Comparison of ENCODE assay signal across 17 cellular contexts in the genomic region with DNA sequence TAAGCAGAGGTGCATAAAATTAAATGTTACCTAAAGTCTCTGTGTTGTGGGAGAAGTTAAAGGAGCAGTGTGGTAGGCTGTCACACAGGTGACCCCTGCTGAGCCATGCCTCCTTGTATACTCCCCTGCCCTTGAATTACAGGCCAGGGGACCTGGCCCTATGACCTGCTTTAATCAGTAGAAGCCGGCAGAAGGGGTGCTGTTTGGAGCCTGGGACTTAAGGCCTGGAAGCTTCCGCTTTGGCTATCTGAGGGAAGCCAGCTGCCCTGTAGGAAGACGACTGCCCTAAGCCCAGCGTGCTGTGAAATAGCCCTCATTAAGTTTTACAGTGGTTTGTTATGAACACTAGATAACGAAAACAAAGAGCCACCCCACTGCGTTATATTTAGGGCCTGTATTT. TPM values are rescaled to one million over a fixed set of nuclear protein-coding genes. Genes with fewer than 3 reads are reported as not detected.
A peak's percentile ranks its signal among the peaks of the same experiment; 100 is the strongest.
DNase-seq lines count a peak whose midpoint lies in the region; ATAC-seq and TF ChIP-seq lines count a peak whose summit lies in the region.
"Had no signal": no experiment of that assay in that cellular context is flagged by ENCODE, and none has a peak within 500 bp of the region (broad histone marks: within the 10 kb centered on the region; RNA-seq: fewer than 3 reads in every experiment).

No MANE protein-coding gene starts in this region.

- H3K27ac Mint-ChIP-seq in nephron = peak overlapping the region; percentile 96 to 98 (median 97)
- H3K27ac Mint-ChIP-seq in CD8-positive, alpha-beta T cell = no peak overlapping the region
- H3K27ac Mint-ChIP-seq: type B pancreatic cell had no signal

- no peak overlapping the region for H3K4me2 ChIP-seq in OCI-LY7 (ENCODE audit: low read length)

- H3K4me3 Mint-ChIP-seq in nephron = no peak overlapping the region
- H3K4me3 Mint-ChIP-seq in CD8-positive, alpha-beta T cell = no peak overlapping the region
- H3K4me3 Mint-ChIP-seq: naive thymus-derived CD4-positive, alpha-beta T cell; type B pancreatic cell had no signal

- H3K9me3 Mint-ChIP-seq in nephron = no peaks in the 10 kb centered on the region
- H3K9me3 Mint-ChIP-seq in CD8-positive, alpha-beta T cell = no peaks in the 10 kb centered on the region
- H3K9me3 Mint-ChIP-seq: type B pancreatic cell had no signal

- no peak overlapping the region for H3K4me3 ChIP-seq in AG04450 (ENCODE audit: low read depth, low read length)
- no peak overlapping the region for H3K4me3 ChIP-seq in OCI-LY7 (ENCODE audit: low read depth, low read length, poor library complexity, severe bottlenecking)
- no peak overlapping the region for H3K4me3 ChIP-seq in CD8-positive, alpha-beta T cell (ENCODE audit: low read depth, low read length)
- H3K4me3 ChIP-seq: GM12878, MG63 had no signal

- BruUV-seq in OCI-LY7 (replicated peaks; lab: Mats Ljungman, UMichigan) = no TSS peak

- no peak for TF ChIP-seq CTCF in AG04450 (IDR thresholded peaks at IDR 0.05; ENCODE audit: low read depth, low read length)
- no peak for TF ChIP-seq CTCF in OCI-LY7 (conservative IDR thresholded peaks at IDR 0.05; ENCODE audit: low read length)
- no peak for TF ChIP-seq CTCF in nephron (IDR thresholded peaks at IDR 0.05; ENCODE audit: unreplicated experiment in 3 of 3)
- no peak for TF ChIP-seq CTCF in CD8-positive, alpha-beta T cell (IDR thresholded peaks at IDR 0.05)

- no peaks in the 10 kb centered on the region for H3K9me2 ChIP-seq in OCI-LY7 (ENCODE audit: insufficient read depth, low read length)

- H3K4me1 ChIP-seq in OCI-LY7 (ENCODE audit: insufficient read depth, low read length, poor library complexity, severe bottlenecking) = peaks cover 17% of the 10 kb centered on the region
- H3K4me1 ChIP-seq in CD8-positive, alpha-beta T cell (ENCODE audit: insufficient read depth, low read length) = no peaks in the 10 kb centered on the region

- POLR2A ChIA-PET in AG04450 (lab: Yijun Ruan, JAX) (interaction anchor here (0.9 kb wide), 2 partner anchors 14 to 146 kb away, joined by 3 to 4 read pairs; no protein-coding TSS in a partner anchor), OCI-LY7 (lab: Charles Lee) (interaction anchor here (0.5 to 1.4 kb wide), 7 partner anchors 8 to 54 kb away, joined by 3 to 6 read pairs (median 3); no protein-coding TSS in a partner anchor)
- POLR2A ChIA-PET in CD8-positive, alpha-beta T cell (lab: Charles Lee) = no interaction called here

- H3K27ac ChIP-seq in AG04450 (ENCODE audit: low read depth, low read length) = peak overlapping the region; percentile 70
- no peak overlapping the region for H3K27ac ChIP-seq in OCI-LY7 (ENCODE audit: low read depth, low read length, poor library complexity, severe bottlenecking)
- no peak overlapping the region for H3K27ac ChIP-seq in CD8-positive, alpha-beta T cell (ENCODE audit: low read depth, low read length)

- intact Hi-C loops in OCI-LY7 (cut with micrococcal nuclease; ENCODE audit: unreplicated experiment) (no loop called here), left cardiac atrium (cut with DNase I) (no loop called here)
- intact Hi-C loops in CD8-positive, alpha-beta T cell (cut with DNase I, micrococcal nuclease) = no loop called here

- H3K4me1 Mint-ChIP-seq in nephron = peaks cover 46% of the 10 kb centered on the region
- no peaks in the 10 kb centered on the region for H3K4me1 Mint-ChIP-seq in CD8-positive, alpha-beta T cell (ENCODE audit: low read depth)

- no peaks in the 10 kb centered on the region for H3K36me3 ChIP-seq in OCI-LY7 (ENCODE audit: insufficient read depth, low read length)
- H3K36me3 ChIP-seq in CD8-positive, alpha-beta T cell (ENCODE audit: insufficient read depth, low read length) = no peaks in the 10 kb centered on the region
- H3K36me3 ChIP-seq: MG63 had no signal

- ATAC-seq in left cardiac atrium (peak; percentile 27 to 81), HG03342 (IDR thresholded peaks at IDR 0.05; ENCODE audit: unreplicated experiment) (no peak), GM18520 (IDR thresholded peaks at IDR 0.05; ENCODE audit: unreplicated experiment) (no peak)
- ATAC-seq in CD8-positive, alpha-beta T cell = no peak
- ATAC-seq: esophagus mucosa; GM12878; naive thymus-derived CD4-positive, alpha-beta T cell had no signal

- H3K27me3 ChIP-seq in AG04450 (ENCODE audit: control insufficient read depth, insufficient read depth, low read length) = peaks cover 6% of the 10 kb centered on the region
- no peaks in the 10 kb centered on the region for H3K27me3 ChIP-seq in CD8-positive, alpha-beta T cell (ENCODE audit: insufficient read depth, low read length)
- H3K27me3 ChIP-seq: MG63 had no signal

- H3K36me3 Mint-ChIP-seq in nephron (ENCODE audit: low read depth) = no peaks in the 10 kb centered on the region
- H3K36me3 Mint-ChIP-seq in CD8-positive, alpha-beta T cell = no peaks in the 10 kb centered on the region
- H3K36me3 Mint-ChIP-seq: naive thymus-derived CD4-positive, alpha-beta T cell; type B pancreatic cell had no signal

- no peaks in the 10 kb centered on the region for H4K20me1 ChIP-seq in OCI-LY7 (ENCODE audit: insufficient read depth, low read length)

- peak overlapping the region; percentile 91 for H2AFZ ChIP-seq in OCI-LY7 (ENCODE audit: low read length)

- no peaks in the 10 kb centered on the region for H3K9me3 ChIP-seq in AG04450 (ENCODE audit: control insufficient read depth, insufficient read depth, low read length)
- H3K9me3 ChIP-seq in OCI-LY7 (ENCODE audit: low read length) = no peaks in the 10 kb centered on the region
- H3K9me3 ChIP-seq in CD8-positive, alpha-beta T cell (ENCODE audit: low read length) = no peaks in the 10 kb centered on the region
- H3K9me3 ChIP-seq: MG63 had no signal

- DNase-seq in AG04450 (ENCODE audit: low read depth, low spot score) = no peak
- DNase-seq in OCI-LY7 (ENCODE audit: low spot score) = no peak
- no peak for DNase-seq in left cardiac atrium
- no peak for DNase-seq in cerebellum (ENCODE audit: low spot score)
- DNase-seq in CD8-positive, alpha-beta T cell = no peak
- DNase-seq: activated CD8-positive, alpha-beta memory T cell treated with anti-CD3 and anti-CD28 coated beads, Interleukin-2, amount 50 U/mL, for 4 hours; cerebellar nuclear complex; DND-41; naive thymus-derived CD4-positive, alpha-beta T cell; NCI-H446 treated with DMSO at 0.1 percent for 48 hours had no signal

- H3K79me2 ChIP-seq in OCI-LY7 (ENCODE audit: insufficient read depth, low read depth, low read length) = no peaks in the 10 kb centered on the region

- CTCF ChIA-PET in AG04450 (lab: Charles Lee) = interaction anchor here (1.0 to 1.9 kb wide), 4 partner anchors 12 to 243 kb away, joined by 3 to 5 read pairs (median 4); no protein-coding TSS in a partner anchor
- CTCF ChIA-PET in OCI-LY7 (lab: Charles Lee; ENCODE audit: unreplicated experiment) = no interaction called here
- CTCF ChIA-PET in CD8-positive, alpha-beta T cell (lab: Charles Lee) = interaction anchor here (1.2 to 2.0 kb wide), 4 partner anchors 9 to 16 kb away, joined by 3 to 6 read pairs (median 4); no protein-coding TSS in a partner anchor

- peaks cover 10% of the 10 kb centered on the region for H3K27me3 Mint-ChIP-seq in nephron (ENCODE audit: low read depth)
- H3K27me3 Mint-ChIP-seq in CD8-positive, alpha-beta T cell (ENCODE audit: low read depth) = no peaks in the 10 kb centered on the region

RNA-seq across cellular contexts. Expression of a gene that starts 34.1 kb away (rescaled TPM):
- polyA plus RNA-seq in AG04450 (2011; rRNA removed) = not detected in 2 replicates
- not detected in 2 replicates for polyA minus RNA-seq in AG04450 (2011; rRNA and poly(A)+ RNA removed)
- 9.5 and 15.1 TPM in 2 replicates for total RNA-seq in OCI-LY7 (2014; rRNA removed; shearing (Covaris generic))
- total RNA-seq in OCI-LY7 (2022) (3.0 and 5.2 TPM in 2 replicates), left cardiac atrium (1 to 10 TPM in 1 of 2 donors, under 1 TPM in 1; 0.47 to 3.2 TPM), cerebellum (not detected)
- total RNA-seq in CD8-positive, alpha-beta T cell = 1 to 10 TPM; 2.6 to 4.4 TPM

Comparison
In these comparisons a context has a peak if more than half of its experiments do, and no peak if none do; other contexts are left out.
1. ATAC-seq: peak in left cardiac atrium (2 of 2); none in CD8-positive, alpha-beta T cell (single experiment), HG03342 (single experiment) and GM18520 (single experiment).